In genomic region chr6:148459228-148459627, GRCh38 we compare ENCODE assay signal across 26 cellular contexts.
"Had no signal": no experiment of that assay in that cellular context is flagged by ENCODE, and none has a peak within 500 bp of the region (broad histone marks: within the 10 kb centered on the region; RNA-seq: fewer than 3 reads in every experiment).

No MANE protein-coding gene starts in this region.

- H3K27ac ChIP-seq: brain microvascular endothelial cell, coronary artery, epithelial cell of prostate, gastroesophageal sphincter had no signal

- H3K9me3 Mint-ChIP-seq: activated B cell treated with CpG ODN at 0.5 μM for 24 hours; activated CD8-positive, alpha-beta T cell treated with anti-CD3 and anti-CD28 coated beads for 36 hours; activated T-cell treated with anti-CD3 and anti-CD28 coated beads, Interleukin-2, amount 50 U/mL, for 4 hours; activated T-helper 17 cell treated with anti-CD3 and anti-CD28 coated beads, Interleukin-2, amount 50 U/mL, for 72 hours; dendritic cell treated with granulocyte-macrophage colony-stimulating factor and Interleukin-4, amounts not matched to agents 40 ng/mL and 50 ng/mL, for 4 days had no signal

- H3K36me3 Mint-ChIP-seq: activated naive CD8-positive, alpha-beta T cell had no signal

- H3K36me3 ChIP-seq: brain microvascular endothelial cell had no signal

- DNase-seq: activated B cell treated with CpG ODN at 0.5 μM for 24 hours; activated CD4-positive, alpha-beta T cell treated with anti-CD3 and anti-CD28 coated beads for 48 hours; activated CD4-positive, alpha-beta T cell treated with anti-CD3 and anti-CD28 coated beads, Interleukin-2, amount 50 U/mL, for 1 hour; activated CD4-positive, alpha-beta T cell treated with anti-CD3 and anti-CD28 coated beads, Interleukin-2, amount 50 U/mL, for 48 hours; activated CD8-positive, alpha-beta memory T cell treated with anti-CD3 and anti-CD28 coated beads for 24 hours; activated CD8-positive, alpha-beta T cell treated with anti-CD3 and anti-CD28 coated beads for 36 hours; activated effector memory CD4-positive, alpha-beta T cell treated with Interleukin-2 at 50 U/mL for 16 hours; activated gamma-delta T cell treated with Interleukin-2 at 50 U/mL for 16 hours; activated naive CD4-positive, alpha-beta T cell treated with anti-CD3 and anti-CD28 coated beads, Interleukin-2, amount 50 U/mL, for 16 hours; activated naive CD4-positive, alpha-beta T cell treated with Interleukin-2 at 50 U/mL for 16 hours; activated T-cell treated with anti-CD3 and anti-CD28 coated beads, Interleukin-2, amount 50 U/mL, for 4 hours; amniotic stem cell; anterior cingulate cortex; brain microvascular endothelial cell; dorsolateral prefrontal cortex; effector memory CD4-positive, alpha-beta T cell; esophagus squamous epithelium; foreskin melanocyte; heart right ventricle had no signal

- H3K27me3 ChIP-seq: brain microvascular endothelial cell, dorsolateral prefrontal cortex, esophagus squamous epithelium, gastroesophageal sphincter, heart right ventricle had no signal

- H3K4me1 Mint-ChIP-seq: activated B cell treated with CpG ODN at 0.5 μM for 24 hours; activated T-helper 17 cell treated with anti-CD3 and anti-CD28 coated beads, Interleukin-2, amount 50 U/mL, for 72 hours had no signal

- H3K9me3 ChIP-seq: esophagus squamous epithelium, gastroesophageal sphincter, heart right ventricle had no signal

- H3K27ac Mint-ChIP-seq: activated B cell treated with CpG ODN at 0.5 μM for 24 hours; activated CD8-positive, alpha-beta T cell treated with anti-CD3 and anti-CD28 coated beads for 36 hours; activated naive CD8-positive, alpha-beta T cell; activated T-helper 17 cell treated with anti-CD3 and anti-CD28 coated beads, Interleukin-2, amount 50 U/mL, for 72 hours had no signal

- H3K4me3 ChIP-seq: coronary artery, dorsolateral prefrontal cortex, esophagus squamous epithelium, gastroesophageal sphincter, heart right ventricle had no signal

- H3K27me3 Mint-ChIP-seq: activated naive CD8-positive, alpha-beta T cell had no signal

- ATAC-seq: activated CD4-positive, CD25-positive, alpha-beta regulatory T cell treated with anti-CD3 and anti-CD28 coated beads, Interleukin-2, amount 50 U/mL, for 24 hours; activated CD8-positive, alpha-beta T cell treated with anti-CD3 and anti-CD28 coated beads for 36 hours; activated T-cell treated with anti-CD3 and anti-CD28 coated beads, Interleukin-2, amount 50 U/mL, for 4 hours; gastroesophageal sphincter; heart right ventricle had no signal

- H3K4me3 Mint-ChIP-seq: activated B cell treated with CpG ODN at 0.5 μM for 24 hours; activated CD8-positive, alpha-beta T cell treated with anti-CD3 and anti-CD28 coated beads for 36 hours; activated naive CD8-positive, alpha-beta T cell; activated T-cell treated with anti-CD3 and anti-CD28 coated beads, Interleukin-2, amount 50 U/mL, for 4 hours; activated T-helper 17 cell treated with anti-CD3 and anti-CD28 coated beads, Interleukin-2, amount 50 U/mL, for 72 hours; dendritic cell treated with granulocyte-macrophage colony-stimulating factor and Interleukin-4, amounts not matched to agents 40 ng/mL and 50 ng/mL, for 4 days had no signal
